Comparison of ENCODE assay signal across 8 cellular contexts in the genomic region with DNA sequence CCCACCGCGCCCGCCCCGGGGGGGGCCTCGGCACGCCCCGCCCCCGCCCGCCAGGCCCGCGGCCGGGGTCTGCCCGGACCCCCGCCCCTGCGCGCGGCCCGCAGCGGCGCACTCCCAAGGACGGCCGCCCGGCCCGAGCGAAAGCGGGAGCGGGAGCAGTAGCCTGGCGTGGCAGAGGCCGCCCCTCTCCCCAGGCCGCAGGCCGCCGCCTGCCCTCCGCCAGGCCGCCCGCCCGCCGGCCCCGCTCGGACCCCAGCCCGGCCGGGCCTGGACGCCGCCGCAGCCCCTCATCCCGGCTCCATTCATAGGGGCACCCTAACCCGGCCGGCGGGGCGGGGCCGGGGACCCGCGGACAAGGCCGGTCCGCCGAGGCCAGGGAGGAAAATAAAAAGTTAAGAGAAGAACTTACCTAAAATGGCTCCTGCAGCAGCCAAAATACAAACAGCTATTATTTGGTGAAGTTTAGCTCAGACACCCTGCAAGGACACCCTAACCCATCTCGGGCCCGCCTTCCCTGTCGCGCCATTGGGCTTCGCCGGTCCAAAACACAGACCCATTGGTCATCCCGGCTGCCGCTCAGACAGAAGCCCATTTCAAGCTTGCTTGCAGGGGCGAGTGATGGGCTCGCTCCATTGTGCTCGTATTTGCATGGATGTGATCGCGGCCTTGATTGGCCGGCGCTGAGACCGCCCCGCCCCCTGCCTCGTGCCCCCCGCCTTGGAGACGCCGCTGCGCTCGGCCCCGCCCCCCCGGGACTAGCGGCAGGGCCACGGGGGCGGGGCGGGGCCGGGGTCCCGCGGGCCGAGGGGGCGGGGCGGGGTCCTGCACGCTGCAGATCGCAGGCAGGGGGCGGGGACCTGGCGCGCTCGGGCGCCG. TPM values are rescaled to one million over a fixed set of nuclear protein-coding genes. Genes with fewer than 3 reads are reported as not detected.
A peak's percentile ranks its signal among the peaks of the same experiment; 100 is the strongest.
DNase-seq lines count a peak whose midpoint lies in the region; FAIRE-seq and TF ChIP-seq lines count a peak whose summit lies in the region.

A gene with protein sequence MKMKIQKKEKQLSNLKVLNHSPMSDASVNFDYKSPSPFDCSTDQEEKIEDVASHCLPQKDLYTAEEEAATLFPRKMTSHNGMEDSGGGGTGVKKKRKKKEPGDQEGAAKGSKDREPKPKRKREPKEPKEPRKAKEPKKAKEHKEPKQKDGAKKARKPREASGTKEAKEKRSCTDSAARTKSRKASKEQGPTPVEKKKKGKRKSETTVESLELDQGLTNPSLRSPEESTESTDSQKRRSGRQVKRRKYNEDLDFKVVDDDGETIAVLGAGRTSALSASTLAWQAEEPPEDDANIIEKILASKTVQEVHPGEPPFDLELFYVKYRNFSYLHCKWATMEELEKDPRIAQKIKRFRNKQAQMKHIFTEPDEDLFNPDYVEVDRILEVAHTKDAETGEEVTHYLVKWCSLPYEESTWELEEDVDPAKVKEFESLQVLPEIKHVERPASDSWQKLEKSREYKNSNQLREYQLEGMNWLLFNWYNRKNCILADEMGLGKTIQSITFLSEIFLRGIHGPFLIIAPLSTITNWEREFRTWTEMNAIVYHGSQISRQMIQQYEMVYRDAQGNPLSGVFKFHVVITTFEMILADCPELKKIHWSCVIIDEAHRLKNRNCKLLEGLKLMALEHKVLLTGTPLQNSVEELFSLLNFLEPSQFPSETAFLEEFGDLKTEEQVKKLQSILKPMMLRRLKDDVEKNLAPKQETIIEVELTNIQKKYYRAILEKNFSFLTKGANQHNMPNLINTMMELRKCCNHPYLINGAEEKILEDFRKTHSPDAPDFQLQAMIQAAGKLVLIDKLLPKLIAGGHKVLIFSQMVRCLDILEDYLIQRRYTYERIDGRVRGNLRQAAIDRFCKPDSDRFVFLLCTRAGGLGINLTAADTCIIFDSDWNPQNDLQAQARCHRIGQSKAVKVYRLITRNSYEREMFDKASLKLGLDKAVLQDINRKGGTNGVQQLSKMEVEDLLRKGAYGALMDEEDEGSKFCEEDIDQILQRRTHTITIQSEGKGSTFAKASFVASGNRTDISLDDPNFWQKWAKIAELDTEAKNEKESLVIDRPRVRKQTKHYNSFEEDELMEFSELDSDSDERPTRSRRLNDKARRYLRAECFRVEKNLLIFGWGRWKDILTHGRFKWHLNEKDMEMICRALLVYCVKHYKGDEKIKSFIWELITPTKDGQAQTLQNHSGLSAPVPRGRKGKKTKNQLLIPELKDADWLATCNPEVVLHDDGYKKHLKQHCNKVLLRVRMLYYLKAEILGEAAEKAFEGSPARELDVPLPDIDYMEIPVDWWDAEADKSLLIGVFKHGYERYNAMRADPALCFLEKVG (N-terminal part only) (minus strand): TSS at position 447 of the 876 bp plus-strand sequence. CDS start 67,040 bp downstream, outside the sequence.

- H3K4me2 ChIP-seq in H1 (ENCODE audit: insufficient read depth in 1 of 2, low read depth in 2 of 2, low read length in 2 of 2) (peak within 1 kb of the TSS; percentile 70 to 81), mesenchymal stem cell (ENCODE audit: low read length, poor library complexity, severe bottlenecking) (peak within 1 kb of the TSS; percentile 97)

- H2BK20ac ChIP-seq in H1 (ENCODE audit: low read length): no peak within 1 kb of the TSS

- H2AK5ac ChIP-seq in H1 (ENCODE audit: low read depth, low read length): no peak within 1 kb of the TSS
- H2AK5ac ChIP-seq in mesenchymal stem cell (ENCODE audit: low read length, severe bottlenecking): no peak within 1 kb of the TSS

- H3K36me3 Mint-ChIP-seq in CD8-positive, alpha-beta memory T cell: peaks cover 0 to 8% (median 2%) of the 10 kb centered on the region in 3 donors

- 1% methylated on average over 34 of the region's 98 CpGs; no CpG with 5 or more reads in 1 of the 2 experiments for WGBS in H1 (ENCODE audit: extremely low coverage in 1 of 2, insufficient coverage in 1 of 2, insufficient read length in 1 of 2, insufficient replicate concordance in 2 of 2, low coverage in 1 of 2, low lambda C conversion rate in 2 of 2, missing lambda C conversion rate in 1 of 2), 2 experiments
- under 1% methylated on average over 67 of the region's 98 CpGs for WGBS in mesenchymal stem cell

- no peak within 1 kb of the TSS for H3K18ac ChIP-seq in H1 (ENCODE audit: extremely low read depth, low read length)
- H3K18ac ChIP-seq in mesenchymal stem cell (ENCODE audit: low read depth in 1 of 2, low read length in 2 of 2): peak within 1 kb of the TSS; percentile 75 to 78

- H3K9me3 Mint-ChIP-seq in CD8-positive, alpha-beta memory T cell: no peaks in the 10 kb centered on the region

- no peaks in the 10 kb centered on the region; the same call in 1 of the 2 replicates for H3K23me2 ChIP-seq in H1 (ENCODE audit: low read depth, low read length)

- no peak for FAIRE-seq in H1 (lab: Jason Lieb, UNC)

- H3K4me3 Mint-ChIP-seq in CD8-positive, alpha-beta memory T cell: peak within 1 kb of the TSS; percentile 91 to 96 (median 96)

- no peak within 1 kb of the TSS for H2BK12ac ChIP-seq in H1 (ENCODE audit: low read depth, low read length)
- peak within 1 kb of the TSS in 1 of 2 experiments; percentile 86 for H2BK12ac ChIP-seq in mesenchymal stem cell (ENCODE audit: low read length in 2 of 2)

- H3K4me3 ChIP-seq in CD8-positive, alpha-beta memory T cell (ENCODE audit: low read length): peak within 1 kb of the TSS; percentile 53
- peak within 1 kb of the TSS; percentile 84 to 97 (median 88) for H3K4me3 ChIP-seq in H1 (ENCODE audit: extremely low read depth in 1 of 4, insufficient read depth in 2 of 4, low read depth in 3 of 4, low read length in 4 of 4)
- H3K4me3 ChIP-seq in mesenchymal stem cell (ENCODE audit: insufficient read depth in 1 of 2, low read depth in 1 of 2, low read length in 2 of 2): peak within 1 kb of the TSS; percentile 88 to 91

- H3K27ac Mint-ChIP-seq in CD8-positive, alpha-beta memory T cell: peak within 1 kb of the TSS; percentile 62 to 97 (median 90)

- no peak within 1 kb of the TSS for H3K4ac ChIP-seq in H1 (replicated peaks; ENCODE audit: insufficient read length, low read depth, low read length)
- peak within 1 kb of the TSS; percentile 73 to 84 for H3K4ac ChIP-seq in mesenchymal stem cell (ENCODE audit: low read depth in 1 of 2, low read length in 2 of 2)

- H3K9me3 ChIP-seq in CD8-positive, alpha-beta memory T cell (ENCODE audit: low read length): no peaks in the 10 kb centered on the region
- no peaks in the 10 kb centered on the region for H3K9me3 ChIP-seq in H1 (ENCODE audit: insufficient read depth in 2 of 2, low read depth in 1 of 2, low read length in 1 of 2)
- H3K9me3 ChIP-seq in mesenchymal stem cell (ENCODE audit: control insufficient read depth, low read length): no peaks in the 10 kb centered on the region

- no peak for TF ChIP-seq EP300 in H1 (IDR thresholded peaks at IDR 0.05; ENCODE audit: borderline replicate concordance in 1 of 2, low read depth in 2 of 2, low read length in 2 of 2)

- POLR2A ChIA-PET in CD8-positive, alpha-beta memory T cell (lab: Charles Lee): interaction anchor here (1.0 to 2.9 kb wide), 2 partner anchors 38 to 74 kb away, joined by 3 to 40 read pairs; no protein-coding TSS in a partner anchor
- POLR2A ChIA-PET in activated CD8-positive, alpha-beta memory T cell treated with anti-CD3 and anti-CD28 coated beads for 36 hours (lab: Charles Lee): interaction anchor here (0.6 to 2.2 kb wide), 3 partner anchors 10 to 695 kb away, joined by 3 to 9 read pairs (median 7); no protein-coding TSS in a partner anchor
- POLR2A ChIA-PET in H1 (lab: Charles Lee; ENCODE audit: partially characterized antibody): interaction anchor here (0.6 to 2.8 kb wide), 20 partner anchors 9 to 387 kb away, joined by 3 to 9 read pairs (median 5); no protein-coding TSS in a partner anchor

- H3K23ac ChIP-seq in H1 (ENCODE audit: insufficient read length) (no peak within 1 kb of the TSS), mesenchymal stem cell (ENCODE audit: low read length in 2 of 2) (no peak within 1 kb of the TSS)

- H4K5ac ChIP-seq in H1 (ENCODE audit: insufficient read length, low read depth, low read length): no peak within 1 kb of the TSS

- H4K91ac ChIP-seq in H1 (replicated peaks; ENCODE audit: insufficient read length, low read length) (no peak within 1 kb of the TSS), mesenchymal stem cell (ENCODE audit: low read length) (peak within 1 kb of the TSS; percentile 61)

- CTCF ChIA-PET in CD8-positive, alpha-beta memory T cell (lab: Charles Lee): interaction anchor here (2.2 kb wide), 1 partner anchor 75 kb away, joined by 9 read pairs; no protein-coding TSS in a partner anchor
- CTCF ChIA-PET in activated CD8-positive, alpha-beta memory T cell treated with anti-CD3 and anti-CD28 coated beads for 36 hours (lab: Charles Lee): interaction anchor here (1.0 kb wide), 2 partner anchors 10 to 75 kb away, joined by 3 to 4 read pairs; no protein-coding TSS in a partner anchor
- CTCF ChIA-PET in H1 (lab: Charles Lee; ENCODE audit: partially characterized antibody): interaction anchor here (1.0 to 2.1 kb wide), 3 partner anchors 14 to 87 kb away, joined by 3 to 4 read pairs (median 4); no protein-coding TSS in a partner anchor

- DNase-seq in CD8-positive, alpha-beta memory T cell: peak; percentile 98 to 100 (median 99)
- DNase-seq in GM20000 (ENCODE audit: low spot score) (peak; percentile 100), HT-29 (ENCODE audit: low spot score) (peak; percentile 100), NOMO-1 (lab: John Stamatoyannopoulos, UW; ENCODE audit: unreplicated experiment in 2 of 2) (peak; percentile 95 to 98), H1 (ENCODE audit: low read depth in 1 of 2, low spot score in 2 of 2) (peak; percentile 100), mesenchymal stem cell (peak; percentile 99)
- peak; percentile 97 for DNase-seq in stimulated activated CD8-positive, alpha-beta memory T cell treated with anti-CD3 and anti-CD28 coated beads, Interleukin-12 subunit alpha, Interleukin-12 subunit beta, amount 100 ng/mL, for 4 hours (ENCODE audit: low read depth)

- H3K27me3 Mint-ChIP-seq in CD8-positive, alpha-beta memory T cell: peaks cover 0 to 1% of the 10 kb centered on the region in 2 donors

- H3K27ac ChIP-seq in CD8-positive, alpha-beta memory T cell (ENCODE audit: low read depth, low read length): peak within 1 kb of the TSS; percentile 36
- H3K27ac ChIP-seq in H1 (ENCODE audit: low read depth, low read length) (peak within 1 kb of the TSS; percentile 85; the same call in 1 of the 2 replicates), mesenchymal stem cell (ENCODE audit: low read length, poor library complexity, severe bottlenecking) (peak within 1 kb of the TSS; percentile 29)

- TF ChIP-seq RAD21 in H1 (IDR thresholded peaks at IDR 0.05 in 1 of 2, conservative IDR thresholded peaks at IDR 0.05 in 1 of 2; ENCODE audit: low read depth in 2 of 2, low read length in 2 of 2): no peak

- H3K56ac ChIP-seq in H1 (replicated peaks; ENCODE audit: insufficient read length, low read depth, low read length): no peak within 1 kb of the TSS

- H4K20me1 ChIP-seq in H1 (replicated peaks in 1 of 2; ENCODE audit: control insufficient read depth in 1 of 2, insufficient read depth in 2 of 2, low read length in 2 of 2): peaks cover 11 to 12% of the 10 kb centered on the region in 2 experiments

- H2BK5ac ChIP-seq in H1 (ENCODE audit: low read depth, low read length): 0 out of 2 replicates have a peak within 1 kb of the TSS, but pooled peaks have one; percentile 19
- peak within 1 kb of the TSS; percentile 90 for H2BK5ac ChIP-seq in mesenchymal stem cell (ENCODE audit: low read depth, low read length, poor library complexity, severe bottlenecking)

- peaks cover 28% of the 10 kb centered on the region for H3K4me1 ChIP-seq in CD8-positive, alpha-beta memory T cell (ENCODE audit: insufficient read depth, low read length)
- H3K4me1 ChIP-seq in H1 (replicated peaks in 1 of 4; ENCODE audit: control insufficient read depth in 3 of 4, insufficient read depth in 4 of 4, low read length in 3 of 4): peaks cover 2 to 13% (median 10%) of the 10 kb centered on the region in 4 experiments; a peak in 5 of 7 replicates
- H3K4me1 ChIP-seq in mesenchymal stem cell (ENCODE audit: control insufficient read depth, insufficient read depth, low read depth, low read length): no peaks in the 10 kb centered on the region

- no peaks in the 10 kb centered on the region for H3K27me3 ChIP-seq in CD8-positive, alpha-beta memory T cell (ENCODE audit: insufficient read depth, low read length, poor library complexity, severe bottlenecking)
- H3K27me3 ChIP-seq in H1 (replicated peaks in 1 of 4; ENCODE audit: control insufficient read depth in 3 of 4, extremely low read depth in 1 of 4, insufficient read depth in 3 of 4, low read length in 3 of 4): no peaks in the 10 kb centered on the region
- peaks cover 0 to 15% of the 10 kb centered on the region in 2 experiments for H3K27me3 ChIP-seq in mesenchymal stem cell (ENCODE audit: control insufficient read depth in 1 of 2, insufficient read depth in 1 of 2, low read length in 2 of 2)

- H2BK120ac ChIP-seq in H1 (replicated peaks; ENCODE audit: low read depth, low read length): no peak within 1 kb of the TSS
- H2BK120ac ChIP-seq in mesenchymal stem cell (ENCODE audit: low read depth, low read length): peak within 1 kb of the TSS; percentile 97

- H4K8ac ChIP-seq in H1 (ENCODE audit: extremely low read depth, insufficient read depth, low read length): peak within 1 kb of the TSS; percentile 91
- peak within 1 kb of the TSS; percentile 87 for H4K8ac ChIP-seq in mesenchymal stem cell (ENCODE audit: low read length)

- TF ChIP-seq POLR2A in H1 (IDR thresholded peaks at IDR 0.05; ENCODE audit: control extremely low read depth in 1 of 2, low read depth in 2 of 2, low read length in 2 of 2): peak; percentile 49 to 50; a peak in 2 of 3 replicates

- H3K79me1 ChIP-seq in H1 (ENCODE audit: low read depth, low read length) (peaks cover 3% of the 10 kb centered on the region; the same call in 1 of the 2 replicates), mesenchymal stem cell (replicated peaks; ENCODE audit: low read length, poor library complexity, severe bottlenecking) (peaks cover 4% of the 10 kb centered on the region)

- peaks cover 47 to 53% (median 52%) of the 10 kb centered on the region in 3 donors for H3K4me1 Mint-ChIP-seq in CD8-positive, alpha-beta memory T cell

- H2AFZ ChIP-seq in H1 (ENCODE audit: low read length) (peak within 1 kb of the TSS; percentile 35), mesenchymal stem cell (ENCODE audit: low read depth, low read length) (peak within 1 kb of the TSS; percentile 98)

- no peaks in the 10 kb centered on the region for H3K36me3 ChIP-seq in CD8-positive, alpha-beta memory T cell (ENCODE audit: insufficient read depth, low read length)
- H3K36me3 ChIP-seq in H1 (ENCODE audit: control insufficient read depth in 2 of 4, insufficient read depth in 4 of 4, low read length in 3 of 4) (no peaks in the 10 kb centered on the region), mesenchymal stem cell (ENCODE audit: control insufficient read depth in 1 of 2, insufficient read depth in 2 of 2, low read depth in 1 of 2, low read length in 2 of 2) (no peaks in the 10 kb centered on the region)

- peak within 1 kb of the TSS; percentile 71 to 87 (median 76) for H3K9ac ChIP-seq in H1 (replicated peaks in 1 of 4; ENCODE audit: extremely low read depth in 1 of 4, low read depth in 3 of 4, low read length in 3 of 4)
- H3K9ac ChIP-seq in mesenchymal stem cell (ENCODE audit: low read length): peak within 1 kb of the TSS; percentile 91

- H2BK15ac ChIP-seq in H1 (ENCODE audit: low read length) (no peak within 1 kb of the TSS), mesenchymal stem cell (ENCODE audit: low read depth, poor library complexity, severe bottlenecking) (peak within 1 kb of the TSS; percentile 98)

- no peak within 1 kb of the TSS for H3K14ac ChIP-seq in H1 (ENCODE audit: insufficient read length)
- H3K14ac ChIP-seq in mesenchymal stem cell (ENCODE audit: low read length in 2 of 2): peak within 1 kb of the TSS; percentile 45 to 70

- TF ChIP-seq CTCF in GM20000 (IDR thresholded peaks at IDR 0.05; ENCODE audit: extremely low read depth, missing control alignments): no peak
- TF ChIP-seq CTCF in H1 (IDR thresholded peaks at IDR 0.05; ENCODE audit: control extremely low read depth in 1 of 3, insufficient read depth in 1 of 3, low read depth in 1 of 3, low read length in 3 of 3): no peak

- H3K79me2 ChIP-seq in H1 (ENCODE audit: control insufficient read depth in 1 of 2, insufficient read depth in 2 of 2, low read length in 2 of 2): peaks cover 28 to 45% of the 10 kb centered on the region in 2 experiments

RNA-seq across cellular contexts. Expression of the gene that starts here (rescaled TPM):
- total RNA-seq in CD8-positive, alpha-beta memory T cell: 10 to 100 TPM; 24.6 to 25.3 TPM
- polyA plus RNA-seq in CD8-positive, alpha-beta memory T cell: 59.5 TPM
- total RNA-seq in HT-29 (2014; rRNA removed; shearing (Covaris generic)): 16.4 and 18.5 TPM in 2 replicates
- total RNA-seq in activated CD8-positive, alpha-beta memory T cell treated with anti-CD3 and anti-CD28 coated beads for 36 hours: 10 to 100 TPM; 19.4 to 20.3 TPM
- total RNA-seq in H1 (2021; fragmentation: NEBNext Ultra II Directional; extraction: Animal tissue kit (Norgen Biotek cat#: 25700)): 59.9 and 62.9 TPM in 2 replicates
- polyA plus RNA-seq in H1 (2011; rRNA removed): 11.1 and 12.2 TPM in 2 replicates
- 15.3 TPM for polyA plus RNA-seq in H1 (2011; cell fraction: cytosol; rRNA removed)
- polyA plus RNA-seq in H1 (2011; cell fraction: nucleus; rRNA removed): 50.2 TPM
- 15.3 to 22.1 TPM (median 18.3 TPM) in 4 replicates for polyA plus RNA-seq in H1 (2012, experiment 1 of 2)
- 1.4 TPM for polyA plus RNA-seq in H1 (2012, experiment 2 of 2)
- 49.5 TPM for polyA plus RNA-seq in H1 (2013, experiment 1 of 2)
- polyA plus RNA-seq in H1 (2013, experiment 2 of 2): 50.4 TPM
- 64.0 and 64.4 TPM in 2 replicates for polyA minus RNA-seq in H1 (2011; rRNA and poly(A)+ RNA removed)
- polyA minus RNA-seq in H1 (2011; cell fraction: cytosol; rRNA and poly(A)+ RNA removed): 20.5 TPM
- 156 TPM for polyA minus RNA-seq in H1 (2011; cell fraction: nucleus; rRNA and poly(A)+ RNA removed)
- polyA plus RNA-seq in mesenchymal stem cell (2013, experiment 1 of 2): 14.9 TPM
- 14.2 TPM for polyA plus RNA-seq in mesenchymal stem cell (2013, experiment 2 of 2)

Comparison
In these comparisons a context has a peak if more than half of its experiments do, and no peak if none do; other contexts are left out.
1. Peak in every context shown above with its lines: DNase-seq, H3K4me3 ChIP-seq and H3K27ac ChIP-seq.
2. H3K27ac ChIP-seq: peak in every context shown above with its lines; median percentile 85 in H1; 36 in CD8-positive, alpha-beta memory T cell; 29 in mesenchymal stem cell.